Comparison of ENCODE assay signal across 8 cellular contexts in genomic region chrX:51614353-51614752, GRCh38. TPM values are rescaled to one million over a fixed set of nuclear protein-coding genes. Genes with fewer than 3 reads are reported as not detected.
A peak's percentile ranks its signal among the peaks of the same experiment; 100 is the strongest.
DNase-seq lines count a peak whose midpoint lies in the region; ATAC-seq and TF ChIP-seq lines count a peak whose summit lies in the region.

No MANE protein-coding gene starts in this region.

- H3K4me3 ChIP-seq in HL-60 (replicated peaks; ENCODE audit: insufficient read depth, low read length): no peak overlapping the region
- H3K4me3 ChIP-seq in gastroesophageal sphincter: no peak overlapping the region
- no peak overlapping the region for H3K4me3 ChIP-seq in transverse colon

- TF ChIP-seq POLR2A in gastroesophageal sphincter (IDR thresholded peaks at IDR 0.05): no peak
- TF ChIP-seq POLR2A in transverse colon (IDR thresholded peaks at IDR 0.05): no peak

- peak; percentile 17 to 23 for DNase-seq in NCI-H2081 (lab: John Stamatoyannopoulos, UW)
- DNase-seq in NCI-H2081 treated with DMSO at 0.1 percent for 48 hours (lab: John Stamatoyannopoulos, UW): no peak
- DNase-seq in HL-60 (ENCODE audit: low read depth in 1 of 2, low spot score in 1 of 2): peak in 1 of 2 experiments; percentile 10
- peak; percentile 13 for DNase-seq in SK-N-DZ (ENCODE audit: low spot score)
- no peak for DNase-seq in transverse colon
- DNase-seq in cortex of kidney (lab: John Stamatoyannopoulos, UW): no peak

- no peaks in the 10 kb centered on the region for H3K36me3 ChIP-seq in gastroesophageal sphincter
- H3K36me3 ChIP-seq in transverse colon: no peaks in the 10 kb centered on the region

- H3K4me1 ChIP-seq in gastroesophageal sphincter (no peaks in the 10 kb centered on the region), transverse colon (no peaks in the 10 kb centered on the region)

- in situ Hi-C loops in transverse colon (cut with MboI; ENCODE audit: low pct_ligation_motif_present in 1 of 4, low pct_unique_long_range_greater_than_20kb in 1 of 4, low sequenced_read_pairs in 3 of 4): no loop called here

- no peak overlapping the region for H3K27ac ChIP-seq in HL-60 (replicated peaks)
- no peak overlapping the region for H3K27ac ChIP-seq in gastroesophageal sphincter
- H3K27ac ChIP-seq in transverse colon: no peak overlapping the region

- no peak for ATAC-seq in gastroesophageal sphincter
- no peak for ATAC-seq in GM19455 (IDR thresholded peaks at IDR 0.05; ENCODE audit: unreplicated experiment)

- no peak for TF ChIP-seq EP300 in gastroesophageal sphincter (IDR thresholded peaks at IDR 0.05)
- TF ChIP-seq EP300 in transverse colon (IDR thresholded peaks at IDR 0.05; ENCODE audit: low read depth): no peak

- intact Hi-C loops in transverse colon (cut with DNase I; ENCODE audit: low total_unique reads): no loop called here

- H3K27me3 ChIP-seq in HL-60 (ENCODE audit: insufficient read depth, poor library complexity, severe bottlenecking) (peaks cover 6% of the 10 kb centered on the region), gastroesophageal sphincter (peaks cover 10% of the 10 kb centered on the region), transverse colon (peaks cover 10% of the 10 kb centered on the region)

- no peaks in the 10 kb centered on the region for H3K9me3 ChIP-seq in gastroesophageal sphincter
- no peaks in the 10 kb centered on the region for H3K9me3 ChIP-seq in transverse colon

- 10 to 13% methylated on average over 2 to 6 of the region's 6 CpGs for WGBS in gastroesophageal sphincter (ENCODE audit: low coverage in 1 of 2), 2 donors
- WGBS in transverse colon (ENCODE audit: low coverage in 1 of 2), 2 donors: 8 to 14% methylated on average over 1 to 6 of the region's 6 CpGs

- TF ChIP-seq CTCF in HL-60 (IDR thresholded peaks at IDR 0.05; ENCODE audit: insufficient read depth, low read length): peak; percentile 31
- peak; percentile 5 to 43 (median 20) for TF ChIP-seq CTCF in gastroesophageal sphincter (IDR thresholded peaks at IDR 0.05)
- TF ChIP-seq CTCF in transverse colon (IDR thresholded peaks at IDR 0.05): peak; percentile 14 to 38 (median 37)

RNA-seq across cellular contexts. Expression of gene CENPVL3, which starts 4.4 kb away (rescaled TPM):
- polyA plus RNA-seq in SK-N-DZ (2014; cell fraction: cytosol; rRNA removed): 0.70 and 0.83 TPM in 2 replicates
- 0.35 and 1.5 TPM in 2 replicates for polyA plus RNA-seq in SK-N-DZ (2014; cell fraction: nucleus; rRNA removed)
- total RNA-seq in gastroesophageal sphincter (not detected), transverse colon (not detected)

Comparison
In these comparisons a context has a peak if more than half of its experiments do, and no peak if none do; other contexts are left out.
1. DNase-seq: peak in NCI-H2081 (2 of 2) and SK-N-DZ (single experiment); none in NCI-H2081 treated with DMSO at 0.1 percent for 48 hours (single experiment), transverse colon (single experiment) and cortex of kidney (single experiment).
2. Peak in every context shown above with its lines, with median percentiles within 50 percentile points of each other: CTCF ChIP-seq.